23 cellular contexts compared by ENCODE assay signal in genomic region chr5:164581889-164582288, GRCh38.
DNase-seq lines count a peak whose midpoint lies in the region; TF ChIP-seq lines count a peak whose summit lies in the region.
"Had no signal": no experiment of that assay in that cellular context is flagged by ENCODE, and none has a peak within 500 bp of the region (broad histone marks: within the 10 kb centered on the region; RNA-seq: fewer than 3 reads in every experiment).

No MANE protein-coding gene starts in this region.

- DNase-seq in NCI-H748 (lab: John Stamatoyannopoulos, UW; ENCODE audit: unreplicated experiment) = peak; percentile 52
- DNase-seq in NCI-H748 treated with DMSO at 0.1 percent for 48 hours (lab: John Stamatoyannopoulos, UW) = no peak
- peak; percentile 92 for DNase-seq in NCI-H524 treated with DMSO at 0.1 percent for 48 hours (lab: John Stamatoyannopoulos, UW)
- peak; percentile 59 for DNase-seq in SK-N-DZ (ENCODE audit: low spot score)
- peak; percentile 33 for DNase-seq in left kidney (ENCODE audit: low read depth, low spot score)
- no peak for DNase-seq in esophagus squamous epithelium (lab: John Stamatoyannopoulos, UW)
- DNase-seq in LoVo (ENCODE audit: low spot score) = no peak
- no peak for DNase-seq in activated T-cell treated with anti-CD3 and anti-CD28 coated beads, Interleukin-2, amount 50 U/mL, for 1 hour
- DNase-seq: 8988T, ACHN, DMS79, EL, GF-D8, H7, Karpas-422, NCI-H1105, NCI-H2029 treated with DMSO at 0.1 percent for 48 hours, NCI-H2171, NCI-H526, PC-9, Right ventricle myocardium superior had no signal

- no peak overlapping the region for H3K27ac ChIP-seq in esophagus squamous epithelium
- H3K27ac ChIP-seq: HL-60, PC-9, SJSA1 had no signal

- no peaks in the 10 kb centered on the region for H3K36me3 ChIP-seq in esophagus squamous epithelium
- H3K36me3 ChIP-seq: SJSA1 had no signal

- H3K27me3 ChIP-seq in esophagus squamous epithelium = no peaks in the 10 kb centered on the region
- H3K27me3 ChIP-seq: SJSA1 had no signal

- WGBS in esophagus squamous epithelium, 2 donors = 61 to 63% methylated on average over 2 of the region's 2 CpGs

- H3K4me3 ChIP-seq in esophagus squamous epithelium = no peak overlapping the region
- H3K4me3 ChIP-seq: PC-9, SJSA1 had no signal

- H3K4me1 ChIP-seq in esophagus squamous epithelium = no peaks in the 10 kb centered on the region
- H3K4me1 ChIP-seq: SJSA1 had no signal

- no peaks in the 10 kb centered on the region for H3K9me3 ChIP-seq in esophagus squamous epithelium

- TF ChIP-seq CTCF in esophagus squamous epithelium (IDR thresholded peaks at IDR 0.05) = no peak

- intact Hi-C loops in esophagus squamous epithelium (cut with DNase I) = no loop called here

- TF ChIP-seq POLR2A in esophagus squamous epithelium (IDR thresholded peaks at IDR 0.05) = no peak

Comparison
In these comparisons a context has a peak if more than half of its experiments do, and no peak if none do; other contexts are left out.
1. DNase-seq: peak in NCI-H748 (single experiment), NCI-H524 treated with DMSO at 0.1 percent for 48 hours (single experiment), SK-N-DZ (single experiment) and left kidney (single experiment); none in NCI-H748 treated with DMSO at 0.1 percent for 48 hours (single experiment), esophagus squamous epithelium (single experiment), LoVo (single experiment) and activated T-cell treated with anti-CD3 and anti-CD28 coated beads, Interleukin-2, amount 50 U/mL, for 1 hour (single experiment).